Comparison of ENCODE assay signal across 11 cellular contexts in the genomic region with DNA sequence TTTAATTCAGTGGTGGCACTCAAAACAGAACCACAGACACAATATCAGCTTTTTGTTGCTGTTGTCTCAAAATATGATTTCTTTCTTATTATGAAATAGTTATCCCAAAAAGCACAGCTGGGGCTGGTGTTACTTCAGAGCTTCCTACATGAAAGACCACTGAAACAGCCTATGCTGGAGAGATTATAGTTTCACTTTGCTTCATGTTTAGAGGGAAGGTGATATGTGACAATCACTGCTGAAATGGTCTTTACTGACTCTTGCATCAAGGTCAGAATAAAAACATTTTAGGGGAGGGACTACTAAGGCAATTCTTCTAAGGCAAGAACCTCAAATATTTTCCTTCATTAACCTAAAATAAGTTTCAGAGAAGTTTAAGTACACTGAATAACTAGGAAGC.
DNase-seq lines count a peak whose midpoint lies in the region; ATAC-seq, FAIRE-seq and TF ChIP-seq lines count a peak whose summit lies in the region.
"Had no signal": no experiment of that assay in that cellular context is flagged by ENCODE, and none has a peak within 500 bp of the region (broad histone marks: within the 10 kb centered on the region; RNA-seq: fewer than 3 reads in every experiment).

No MANE protein-coding gene starts in this region.

- ATAC-seq in GM21381 (IDR thresholded peaks at IDR 0.05; ENCODE audit: unreplicated experiment), result peak; percentile 48
- peak; percentile 53 for ATAC-seq in HG03469 (IDR thresholded peaks at IDR 0.05; ENCODE audit: unreplicated experiment)
- ATAC-seq: heart right ventricle had no signal

- peak overlapping the region; percentile 13 for H3K27ac ChIP-seq in caudate nucleus (ENCODE audit: low read depth, low read length)
- H3K27ac ChIP-seq in SJCRH30, result no peak overlapping the region

- no peaks in the 10 kb centered on the region for H3K27me3 ChIP-seq in SJCRH30
- H3K27me3 ChIP-seq: heart right ventricle had no signal

- no peaks in the 10 kb centered on the region for H3K4me1 ChIP-seq in SJCRH30

- FAIRE-seq in GM12892 (lab: Jason Lieb, UNC), result peak; percentile 56

- no peaks in the 10 kb centered on the region for H3K9me3 ChIP-seq in SJCRH30 (replicated peaks)

- no peak for TF ChIP-seq POLR2A in GM12892 (IDR thresholded peaks at IDR 0.05; ENCODE audit: low read depth, low read length)

- no peaks in the 10 kb centered on the region for H3K36me3 ChIP-seq in SJCRH30
- H3K36me3 ChIP-seq: heart right ventricle had no signal

- DNase-seq in GM12892 (ENCODE audit: insufficient read length) (no peak), caudate nucleus (lab: John Stamatoyannopoulos, UW) (no peak), amygdala (lab: John Stamatoyannopoulos, UW) (no peak), SJCRH30 (no peak), HuH-7.5 (ENCODE audit: low spot score) (no peak), DMS114 treated with DMSO at 0.1 percent for 48 hours (lab: John Stamatoyannopoulos, UW; ENCODE audit: unreplicated experiment) (no peak)
- DNase-seq: COR-L47, heart right ventricle had no signal

- H3K4me3 ChIP-seq in SJCRH30, result no peak overlapping the region
- H3K4me3 ChIP-seq: heart right ventricle, skin epidermis had no signal
